Comparison of ENCODE assay signal across 32 cellular contexts in genomic region chr11:69288883-69289242, GRCh38. TPM values are rescaled to one million over a fixed set of nuclear protein-coding genes. Genes with fewer than 3 reads are reported as not detected.
"Had no signal": no experiment of that assay in that cellular context is flagged by ENCODE, and none has a peak within 500 bp of the region (broad histone marks: within the 10 kb centered on the region; RNA-seq: fewer than 3 reads in every experiment).

No MANE protein-coding gene starts in this region.

- H3K27ac ChIP-seq: adrenal gland, esophagus muscularis mucosa, foreskin keratinocyte, heart right ventricle, left lung, prostate gland, suprapubic skin, tibial artery, VCaP had no signal

- ATAC-seq: activated CD4-positive, CD25-positive, alpha-beta regulatory T cell treated with anti-CD3 and anti-CD28 coated beads, Interleukin-2, amount 50 U/mL, for 24 hours; body of pancreas; foreskin keratinocyte; heart right ventricle; stimulated activated naive B cell treated with anti-CD40 and anti-IgM and Interleukin-4, amounts not matched to agents 10 μg/mL and 1 μg/mL and 100 μg/mL, for 72 hours had no signal

- H3K4me3 ChIP-seq: adrenal gland, body of pancreas, esophagus muscularis mucosa, heart right ventricle, left lung, lung, pancreas, prostate gland, suprapubic skin, tibial artery had no signal

- H3K4me3 Mint-ChIP-seq: activated naive CD8-positive, alpha-beta T cell treated with anti-CD3 and anti-CD28 coated beads for 36 hours; endodermal cell; naive B cell; nephron progenitor cell; stimulated activated naive B cell treated with anti-CD40 and anti-IgM and Interleukin-4, amounts not matched to agents 10 μg/mL and 1 μg/mL and 100 μg/mL, for 72 hours; T-helper 1 cell treated with Interleukin-12 subunit alpha and Interleukin-12 subunit beta and Interleukin-4 antibody, amounts not matched to agents 30 μg/mL and 1 μg/mL, for 36 hours had no signal

- H3K27me3 Mint-ChIP-seq: activated naive CD8-positive, alpha-beta T cell treated with anti-CD3 and anti-CD28 coated beads for 36 hours had no signal

- H3K4me1 ChIP-seq: adrenal gland, foreskin keratinocyte, pancreas, prostate gland, tibial artery had no signal

- H3K36me3 ChIP-seq: adrenal gland, esophagus muscularis mucosa, heart right ventricle, left lung, pancreas, prostate gland, suprapubic skin, tibial artery had no signal

- H3K27me3 ChIP-seq: adrenal gland, body of pancreas, heart right ventricle, left lung, pancreas, suprapubic skin had no signal

- H3K27ac Mint-ChIP-seq: activated naive CD8-positive, alpha-beta T cell treated with anti-CD3 and anti-CD28 coated beads for 36 hours; endodermal cell; nephron progenitor cell; stimulated activated naive B cell treated with anti-CD40 and anti-IgM and Interleukin-4, amounts not matched to agents 10 μg/mL and 1 μg/mL and 100 μg/mL, for 72 hours; T-helper 1 cell treated with Interleukin-12 subunit alpha and Interleukin-12 subunit beta and Interleukin-4 antibody, amounts not matched to agents 30 μg/mL and 1 μg/mL, for 36 hours had no signal

- FAIRE-seq: pancreas, TTC549 had no signal

- H3K9me3 Mint-ChIP-seq: activated naive CD8-positive, alpha-beta T cell treated with anti-CD3 and anti-CD28 coated beads for 36 hours; stimulated activated naive B cell treated with anti-CD40 and anti-IgM and Interleukin-4, amounts not matched to agents 10 μg/mL and 1 μg/mL and 100 μg/mL, for 72 hours; T-helper 1 cell treated with Interleukin-12 subunit alpha and Interleukin-12 subunit beta and Interleukin-4 antibody, amounts not matched to agents 30 μg/mL and 1 μg/mL, for 36 hours had no signal

- DNase-seq: activated CD4-positive, alpha-beta T cell treated with anti-CD3 and anti-CD28 coated beads for 48 hours; activated CD4-positive, alpha-beta T cell treated with anti-CD3 and anti-CD28 coated beads, Interleukin-2, amount 50 U/mL, for 48 hours; activated CD8-positive, alpha-beta memory T cell treated with anti-CD3 and anti-CD28 coated beads for 24 hours; activated effector memory CD4-positive, alpha-beta T cell treated with Interleukin-2 at 50 U/mL for 16 hours; activated naive CD4-positive, alpha-beta T cell treated with Interleukin-2 at 50 U/mL for 16 hours; activated naive CD8-positive, alpha-beta T cell treated with anti-CD3 and anti-CD28 coated beads for 36 hours; adrenal gland; aorta; body of pancreas; cerebellar nuclear complex; cortex of kidney; endodermal cell; foreskin keratinocyte; heart right ventricle; naive B cell; nephron progenitor cell; stimulated activated CD4-positive, alpha-beta T cell treated with anti-CD3 and anti-CD28 coated beads, Interleukin-15, amount 100 ng/mL, for 24 hours; stimulated activated CD4-positive, alpha-beta T cell treated with anti-CD3 and anti-CD28 coated beads, Interleukin-2, amount 100 ng/mL, for 24 hours; stimulated activated naive B cell treated with anti-CD40 and anti-IgM and Interleukin-4, amounts not matched to agents 10 μg/mL and 1 μg/mL and 100 μg/mL, for 72 hours; T-helper 9 cell; tibial artery had no signal

- H3K36me3 Mint-ChIP-seq: activated naive CD8-positive, alpha-beta T cell treated with anti-CD3 and anti-CD28 coated beads for 36 hours; naive B cell; stimulated activated naive B cell treated with anti-CD40 and anti-IgM and Interleukin-4, amounts not matched to agents 10 μg/mL and 1 μg/mL and 100 μg/mL, for 72 hours had no signal

- H3K4me1 Mint-ChIP-seq: activated naive CD8-positive, alpha-beta T cell treated with anti-CD3 and anti-CD28 coated beads for 36 hours had no signal

- H3K9me3 ChIP-seq: adrenal gland, body of pancreas, esophagus muscularis mucosa, heart right ventricle, left lung, pancreas, prostate gland, suprapubic skin, tibial artery had no signal

RNA-seq across cellular contexts. Expression of gene MYEOV, which starts 5.1 kb away (rescaled TPM):
- total RNA-seq: activated naive CD8-positive, alpha-beta T cell treated with anti-CD3 and anti-CD28 coated beads for 36 hours; endodermal cell; esophagus muscularis mucosa; heart right ventricle; ureter had no signal
- polyA plus RNA-seq: aorta had no signal
